ENCODE assay signal across 8 cellular contexts in genomic region chr9:136991993-136992818, GRCh38.
DNase-seq lines count a peak whose midpoint lies in the region; ATAC-seq and TF ChIP-seq lines count a peak whose summit lies in the region.

TSS of gene PAXX (plus strand) at chr9:136992422. CDS start at chr9:136992444, 22 bp downstream.

- TF ChIP-seq CTCF in VCaP (conservative IDR thresholded peaks at IDR 0.05) = no peak

- ATAC-seq in GM18511 (IDR thresholded peaks at IDR 0.05; ENCODE audit: unreplicated experiment) (peak; percentile 83), HG03039 (IDR thresholded peaks at IDR 0.05; ENCODE audit: unreplicated experiment) (peak; percentile 72)

- peak; percentile 99 for DNase-seq in 8988T
- peak; percentile 93 for DNase-seq in NCI-H2171 (lab: John Stamatoyannopoulos, UW)
- DNase-seq in T47D (ENCODE audit: low read depth in 1 of 2, low spot score in 1 of 2) = peak; percentile 96 to 98
- DNase-seq in iPS-NIHi11 (ENCODE audit: low spot score) = peak; percentile 99

- H3K27ac ChIP-seq in VCaP = peak within 1 kb of the TSS; percentile 89
- H3K27ac ChIP-seq in skin epidermis = peak within 1 kb of the TSS; percentile 24 to 92 (median 82)

- peak within 1 kb of the TSS; percentile 52 to 77 (median 62) for H3K4me3 ChIP-seq in skin epidermis

- in situ Hi-C loops in T47D (cut with HindIII; ENCODE audit: low pct_unique_long_range_greater_than_20kb, low sequenced_read_pairs) = no loop called here

Comparison
In these comparisons a context has a peak if more than half of its experiments do, and no peak if none do; other contexts are left out.
1. Peak in every context shown above with its lines: DNase-seq, ATAC-seq, H3K4me3 ChIP-seq and H3K27ac ChIP-seq.